In the genomic region with DNA sequence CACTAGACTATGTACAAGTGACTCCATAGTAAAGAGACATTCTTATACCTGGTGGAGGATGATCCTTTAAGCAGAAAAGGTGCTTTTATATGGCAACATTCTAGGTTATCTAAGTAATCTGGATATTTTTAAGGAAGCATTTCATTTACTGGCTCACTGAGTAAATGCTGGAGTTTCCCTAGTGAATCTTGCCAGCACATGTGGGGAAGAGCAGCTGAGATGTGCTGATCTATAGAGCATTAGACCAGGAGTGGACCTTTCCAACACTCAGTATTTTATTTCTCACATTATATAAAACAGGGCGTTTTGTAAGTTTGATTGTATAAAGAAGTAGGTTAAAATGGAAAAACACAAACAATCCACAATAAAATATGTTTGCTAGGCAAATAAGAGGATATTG, we compare ENCODE assay signal across 20 cellular contexts.
DNase-seq lines count a peak whose midpoint lies in the region; ATAC-seq and TF ChIP-seq lines count a peak whose summit lies in the region.
"Had no signal": no experiment of that assay in that cellular context is flagged by ENCODE, and none has a peak within 500 bp of the region (broad histone marks: within the 10 kb centered on the region; RNA-seq: fewer than 3 reads in every experiment).

No MANE protein-coding gene starts in this region.

- peaks cover 48% of the 10 kb centered on the region for H3K4me1 ChIP-seq in adipocyte (ENCODE audit: control insufficient read depth, insufficient read depth, low read length)

- DNase-seq in NCI-H1092 treated with DMSO at 0.1 percent for 48 hours (lab: John Stamatoyannopoulos, UW) (peak; percentile 33), NCI-H1092 (lab: John Stamatoyannopoulos, UW) (no peak), adipocyte (ENCODE audit: low read depth) (peak; percentile 39), fibroblast of mammary gland (ENCODE audit: low read depth) (peak; percentile 37), NCI-H2227 treated with DMSO at 0.1 percent for 48 hours (lab: John Stamatoyannopoulos, UW) (no peak)
- no peak for DNase-seq in activated T-cell treated with anti-CD3 and anti-CD28 coated beads, Interleukin-2, amount 50 U/mL, for 48 hours
- DNase-seq: activated CD8-positive, alpha-beta memory T cell treated with anti-CD3 and anti-CD28 coated beads, Interleukin-2, amount 50 U/mL, for 4 hours; activated gamma-delta T cell; adrenal gland; caudate nucleus; DND-41; HCEC 1CT; NCI-H1694 treated with DMSO at 0.1 percent for 48 hours; retina; stimulated activated CD4-positive, alpha-beta T cell treated with anti-CD3 and anti-CD28 coated beads, Interleukin-12 subunit alpha, Interleukin-12 subunit beta, amount 100 ng/mL, for 4 hours; uterus had no signal

- no peaks in the 10 kb centered on the region for H3K36me3 ChIP-seq in adipocyte (ENCODE audit: control insufficient read depth, insufficient read depth, low read length, severe bottlenecking)
- H3K36me3 ChIP-seq: adrenal gland, SJSA1, uterus had no signal

- no peaks in the 10 kb centered on the region for H3K27me3 ChIP-seq in adipocyte (replicated peaks; ENCODE audit: control insufficient read depth, insufficient read depth, low read length)
- H3K27me3 ChIP-seq: adrenal gland, SJSA1, uterus had no signal

- TF ChIP-seq CTCF in fibroblast of mammary gland (conservative IDR thresholded peaks at IDR 0.05; ENCODE audit: control insufficient read depth, insufficient read depth, low read depth, low read length) = no peak

- H3K9ac ChIP-seq in adipocyte (ENCODE audit: low read length) = peak overlapping the region; percentile 51

- H3K4me3 ChIP-seq in adipocyte (ENCODE audit: low read length) (no peak overlapping the region), fibroblast of mammary gland (ENCODE audit: control insufficient read depth, low read depth, low read length) (no peak overlapping the region), skin epidermis (no peak overlapping the region)
- H3K4me3 ChIP-seq: adrenal gland, SJSA1, uterus had no signal

- H3K27ac ChIP-seq in skin epidermis = peak overlapping the region in 12 of 21 experiments; percentile 2 to 70 (median 39)
- H3K27ac ChIP-seq: 22Rv1, adrenal gland, SJSA1, uterus had no signal

- no peak for ATAC-seq in GM21390 (IDR thresholded peaks at IDR 0.05; ENCODE audit: unreplicated experiment)

- no peaks in the 10 kb centered on the region for H3K9me3 ChIP-seq in adipocyte (ENCODE audit: control insufficient read depth, low read length)
- H3K9me3 ChIP-seq: adrenal gland, SJSA1, uterus had no signal

Comparison
In these comparisons a context has a peak if more than half of its experiments do, and no peak if none do; other contexts are left out.
1. DNase-seq: peak in NCI-H1092 treated with DMSO at 0.1 percent for 48 hours (single experiment), adipocyte (single experiment) and fibroblast of mammary gland (single experiment); none in NCI-H1092 (single experiment), activated T-cell treated with anti-CD3 and anti-CD28 coated beads, Interleukin-2, amount 50 U/mL, for 48 hours (0 of 2) and NCI-H2227 treated with DMSO at 0.1 percent for 48 hours (single experiment).